17 cellular contexts compared by ENCODE assay signal in genomic region chr7:31251441-31251840, GRCh38.
DNase-seq lines count a peak whose midpoint lies in the region; ATAC-seq, FAIRE-seq and TF ChIP-seq lines count a peak whose summit lies in the region.
"Had no signal": no experiment of that assay in that cellular context is flagged by ENCODE, and none has a peak within 500 bp of the region (broad histone marks: within the 10 kb centered on the region; RNA-seq: fewer than 3 reads in every experiment).

No MANE protein-coding gene starts in this region.

- ATAC-seq in PC-3 (peak; percentile 22; the same call in 1 of the 2 replicates), HG03378 (IDR thresholded peaks at IDR 0.05; ENCODE audit: unreplicated experiment) (no peak)

- H3K79me2 ChIP-seq in PC-3 (ENCODE audit: low read length) (no peaks in the 10 kb centered on the region), H1 (ENCODE audit: control insufficient read depth in 1 of 2, insufficient read depth in 2 of 2, low read length in 2 of 2) (no peaks in the 10 kb centered on the region), keratinocyte (ENCODE audit: control insufficient read depth, insufficient read depth, low read length) (no peaks in the 10 kb centered on the region)

- H2BK20ac ChIP-seq in H1 (ENCODE audit: low read length), result no peak overlapping the region

- BruUV-seq in PC-3 (replicated peaks; lab: Mats Ljungman, UMichigan), result no TSS peak

- H3K36me3 ChIP-seq in PC-3 (ENCODE audit: low read depth, low read length), result no peaks in the 10 kb centered on the region
- H3K36me3 ChIP-seq in H1 (ENCODE audit: control insufficient read depth in 2 of 4, insufficient read depth in 4 of 4, low read length in 3 of 4), result no peaks in the 10 kb centered on the region
- no peaks in the 10 kb centered on the region for H3K36me3 ChIP-seq in keratinocyte (ENCODE audit: control insufficient read depth in 2 of 2, extremely low read depth in 1 of 2, insufficient read depth in 2 of 2, low read length in 2 of 2)

- H3K4me2 ChIP-seq in PC-3 (ENCODE audit: low read length) (no peak overlapping the region), H1 (ENCODE audit: insufficient read depth in 1 of 2, low read depth in 2 of 2, low read length in 2 of 2) (no peak overlapping the region), keratinocyte (ENCODE audit: control insufficient read depth, extremely low read depth, insufficient read depth, low read depth, low read length) (no peak overlapping the region)
- H3K4me2 ChIP-seq: A549 had no signal

- H3K27me3 ChIP-seq in PC-3 (ENCODE audit: low read length) (peaks cover 85% of the 10 kb centered on the region), H1 (replicated peaks in 1 of 4; ENCODE audit: control insufficient read depth in 3 of 4, extremely low read depth in 1 of 4, insufficient read depth in 3 of 4, low read length in 3 of 4) (no peaks in the 10 kb centered on the region), keratinocyte (ENCODE audit: control insufficient read depth, extremely low read depth, insufficient read depth, low read length) (peaks cover 3% of the 10 kb centered on the region)

- H3K4me1 ChIP-seq in PC-3 (ENCODE audit: insufficient read depth, low read length), result no peaks in the 10 kb centered on the region
- peaks cover 0 to 6% (median 4%) of the 10 kb centered on the region in 4 experiments; a peak in 2 of 7 replicates for H3K4me1 ChIP-seq in H1 (replicated peaks in 1 of 4; ENCODE audit: control insufficient read depth in 3 of 4, insufficient read depth in 4 of 4, low read length in 3 of 4)
- no peaks in the 10 kb centered on the region for H3K4me1 ChIP-seq in keratinocyte (ENCODE audit: control insufficient read depth, extremely low read depth, insufficient read depth, low read length)
- H3K4me1 ChIP-seq: A549 had no signal

- H3K23me2 ChIP-seq in H1 (ENCODE audit: low read depth, low read length), result no peaks in the 10 kb centered on the region

- TF ChIP-seq EP300 in H1 (IDR thresholded peaks at IDR 0.05; ENCODE audit: borderline replicate concordance in 1 of 2, low read depth in 2 of 2, low read length in 2 of 2), result no peak

- 72% methylated on average over 8 of the region's 8 CpGs; no CpG with 5 or more reads in 1 of the 2 experiments for WGBS in H1 (ENCODE audit: extremely low coverage in 1 of 2, insufficient coverage in 1 of 2, insufficient read length in 1 of 2, insufficient replicate concordance in 2 of 2, low coverage in 1 of 2, low lambda C conversion rate in 2 of 2, missing lambda C conversion rate in 1 of 2), 2 experiments

- H2BK15ac ChIP-seq in H1 (ENCODE audit: low read length), result no peak overlapping the region

- TF ChIP-seq CTCF in PC-3 (conservative IDR thresholded peaks at IDR 0.05; ENCODE audit: low read depth, low read length) (no peak), H1 (IDR thresholded peaks at IDR 0.05; ENCODE audit: control extremely low read depth in 1 of 3, insufficient read depth in 1 of 3, low read depth in 1 of 3, low read length in 3 of 3) (peak in 2 of 3 experiments; percentile 2 to 43; a peak in 3 of 4 replicates), keratinocyte (optimal IDR thresholded peaks at IDR 0.05 in 1 of 3, IDR thresholded peaks at IDR 0.05 in 1 of 3, conservative IDR thresholded peaks at IDR 0.05 in 1 of 3; ENCODE audit: extremely low read depth in 1 of 3, insufficient read depth in 2 of 3, low read length in 3 of 3) (peak in 2 of 3 experiments; percentile 33 to 42)

- intact Hi-C loops in PC-3 (cut with micrococcal nuclease), result no loop called here

- H3F3A ChIP-seq in PC-3 (ENCODE audit: low read length, unreplicated experiment), result no peaks in the 10 kb centered on the region

- POLR2A ChIA-PET in PC-3 (lab: Charles Lee; ENCODE audit: unreplicated experiment) (no interaction called here), H1 (lab: Charles Lee; ENCODE audit: partially characterized antibody) (no interaction called here)

- no peaks in the 10 kb centered on the region for H3K9me2 ChIP-seq in PC-3 (replicated peaks; ENCODE audit: low read length)

- no peak overlapping the region for H3K18ac ChIP-seq in H1 (ENCODE audit: extremely low read depth, low read length)

- no peaks in the 10 kb centered on the region for H4K20me1 ChIP-seq in PC-3 (ENCODE audit: low read length)
- H4K20me1 ChIP-seq in H1 (replicated peaks in 1 of 2; ENCODE audit: control insufficient read depth in 1 of 2, insufficient read depth in 2 of 2, low read length in 2 of 2), result no peaks in the 10 kb centered on the region
- H4K20me1 ChIP-seq in keratinocyte (ENCODE audit: control insufficient read depth, extremely low read depth, insufficient read depth, low read length), result no peaks in the 10 kb centered on the region

- peak in 1 of 2 experiments; percentile 48; a peak in 3 of 4 replicates for TF ChIP-seq RAD21 in H1 (IDR thresholded peaks at IDR 0.05 in 1 of 2, conservative IDR thresholded peaks at IDR 0.05 in 1 of 2; ENCODE audit: low read depth in 2 of 2, low read length in 2 of 2)

- no peak overlapping the region for H4K8ac ChIP-seq in H1 (ENCODE audit: extremely low read depth, insufficient read depth, low read length)

- H4K91ac ChIP-seq in H1 (replicated peaks; ENCODE audit: insufficient read length, low read length), result no peak overlapping the region

- H2BK120ac ChIP-seq in H1 (replicated peaks; ENCODE audit: low read depth, low read length), result no peak overlapping the region

- H3K9me3 ChIP-seq in PC-3 (ENCODE audit: low read length) (no peaks in the 10 kb centered on the region), H1 (ENCODE audit: insufficient read depth in 2 of 2, low read depth in 1 of 2, low read length in 1 of 2) (no peaks in the 10 kb centered on the region), keratinocyte (ENCODE audit: control insufficient read depth, low read depth, low read length) (no peaks in the 10 kb centered on the region)
- H3K9me3 ChIP-seq: A549 had no signal

- no peak overlapping the region for H3K23ac ChIP-seq in H1 (ENCODE audit: insufficient read length)

- no peak overlapping the region for H3K9ac ChIP-seq in PC-3 (ENCODE audit: low read length)
- no peak overlapping the region; a peak in 1 of 7 replicates for H3K9ac ChIP-seq in H1 (replicated peaks in 1 of 4; ENCODE audit: extremely low read depth in 1 of 4, low read depth in 3 of 4, low read length in 3 of 4)
- no peak overlapping the region for H3K9ac ChIP-seq in keratinocyte (ENCODE audit: control insufficient read depth, extremely low read depth, insufficient read depth, low read length)

- H3K79me1 ChIP-seq in H1 (ENCODE audit: low read depth, low read length), result no peaks in the 10 kb centered on the region

- H3K4ac ChIP-seq in H1 (replicated peaks; ENCODE audit: insufficient read length, low read depth, low read length), result no peak overlapping the region

- H2AK5ac ChIP-seq in H1 (ENCODE audit: low read depth, low read length), result no peak overlapping the region

- DNase-seq in SIG-M5 treated with dmso at 0.1 percent for 504 hours (lab: John Stamatoyannopoulos, UW; ENCODE audit: unreplicated experiment), result peak; percentile 6
- no peak for DNase-seq in SIG-M5 (lab: John Stamatoyannopoulos, UW)
- DNase-seq in PC-3, result peak; percentile 34
- no peak for DNase-seq in H1 (ENCODE audit: low read depth in 1 of 2, low spot score in 2 of 2)
- peak; percentile 36 for DNase-seq in keratinocyte (ENCODE audit: low read depth, low spot score)
- DNase-seq in 8988T, result no peak
- DNase-seq in activated effector memory CD4-positive, alpha-beta T cell treated with anti-CD3 and anti-CD28 coated beads, Interleukin-2, amount 50 U/mL, for 16 hours, result no peak
- DNase-seq: C1 segment of cervical spinal cord, HCEC 1CT, NCI-H1436 treated with DMSO at 0.1 percent for 48 hours, NCI-H2081 treated with DMSO at 0.1 percent for 48 hours, NCI-H226, NCI-H526, OCI-M1 had no signal

- H4K5ac ChIP-seq in H1 (ENCODE audit: insufficient read length, low read depth, low read length), result no peak overlapping the region

- no peak for FAIRE-seq in H1 (lab: Jason Lieb, UNC)
- peak; percentile 56 for FAIRE-seq in keratinocyte (lab: Jason Lieb, UNC)
- FAIRE-seq: A549 had no signal

- H2BK5ac ChIP-seq in H1 (ENCODE audit: low read depth, low read length), result no peak overlapping the region

- TF ChIP-seq POLR2A in H1 (IDR thresholded peaks at IDR 0.05; ENCODE audit: control extremely low read depth in 1 of 2, low read depth in 2 of 2, low read length in 2 of 2), result no peak

- 0 out of 2 replicates have a peak overlapping the region, but pooled peaks have one; percentile 28 for H2BK12ac ChIP-seq in H1 (ENCODE audit: low read depth, low read length)

- H3K14ac ChIP-seq in H1 (ENCODE audit: insufficient read length), result no peak overlapping the region

- CTCF ChIA-PET in PC-3 (lab: Charles Lee), result interaction anchor here (0.5 to 1.2 kb wide), 2 partner anchors 117 to 239 kb away, joined by 3 read pairs; no protein-coding TSS in a partner anchor
- CTCF ChIA-PET in H1 (lab: Charles Lee; ENCODE audit: partially characterized antibody), result interaction anchor here (1.2 to 2.3 kb wide), 4 partner anchors 10 to 76 kb away, joined by 3 to 8 read pairs (median 3); no protein-coding TSS in a partner anchor

- H3K9me1 ChIP-seq in keratinocyte (ENCODE audit: control insufficient read depth, extremely low read depth, insufficient read depth, low read length), result no peaks in the 10 kb centered on the region

- H3K56ac ChIP-seq in H1 (replicated peaks; ENCODE audit: insufficient read length, low read depth, low read length), result no peak overlapping the region

- dilution Hi-C loops in keratinocyte (cut with MboI; ENCODE audit: extremely low pct_ligation_motif_present, low sequenced_read_pairs), result no loop called here

- no peak overlapping the region for H3K27ac ChIP-seq in PC-3 (ENCODE audit: low read length)
- no peak overlapping the region for H3K27ac ChIP-seq in H1 (ENCODE audit: low read depth, low read length)
- H3K27ac ChIP-seq in keratinocyte (ENCODE audit: control insufficient read depth, insufficient read depth, low read length), result no peak overlapping the region
- H3K27ac ChIP-seq: A549, HL-60 had no signal

- H2AFZ ChIP-seq in PC-3 (ENCODE audit: low read length), result no peak overlapping the region
- H2AFZ ChIP-seq in H1 (ENCODE audit: low read length), result no peak overlapping the region; the same call in 1 of the 2 replicates
- H2AFZ ChIP-seq in keratinocyte (ENCODE audit: control insufficient read depth, low read length), result no peak overlapping the region

- H3K4me3 ChIP-seq in PC-3 (ENCODE audit: low read length), result no peak overlapping the region
- H3K4me3 ChIP-seq in H1 (ENCODE audit: extremely low read depth in 1 of 4, insufficient read depth in 2 of 4, low read depth in 3 of 4, low read length in 4 of 4), result no peak overlapping the region
- no peak overlapping the region for H3K4me3 ChIP-seq in keratinocyte (ENCODE audit: control insufficient read depth in 2 of 3, extremely low read depth in 1 of 3, insufficient read depth in 2 of 3, low read depth in 1 of 3, low read length in 3 of 3)
- H3K4me3 ChIP-seq: A549 had no signal

TF ChIP-seq in H1, 55 proteins besides CTCF, POLR2A, EP300 and RAD21 (continues in another document):
- TF ChIP-seq CTBP2 (IDR thresholded peaks at IDR 0.05; ENCODE audit: borderline replicate concordance, insufficient read depth, insufficient read length, low read length) (no peak), HDAC2 (IDR thresholded peaks at IDR 0.05; ENCODE audit: borderline replicate concordance in 1 of 2, low read depth in 2 of 2, low read length in 2 of 2) (no peak), SIX5 (IDR thresholded peaks at IDR 0.05; ENCODE audit: low read depth, low read length) (no peak), POLR2AphosphoS5 (IDR thresholded peaks at IDR 0.05; ENCODE audit: low read depth, low read length) (no peak), TBP (IDR thresholded peaks at IDR 0.05; ENCODE audit: low read depth, low read length) (no peak)

Comparison
In these comparisons a context has a peak if more than half of its experiments do, and no peak if none do; other contexts are left out.
1. DNase-seq: peak in SIG-M5 treated with dmso at 0.1 percent for 504 hours (single experiment), PC-3 (single experiment) and keratinocyte (single experiment); none in SIG-M5 (single experiment), H1 (0 of 2), 8988T (single experiment) and activated effector memory CD4-positive, alpha-beta T cell treated with anti-CD3 and anti-CD28 coated beads, Interleukin-2, amount 50 U/mL, for 16 hours (single experiment).